Comparison of ENCODE assay signal across 8 cellular contexts in genomic region chr4:82561745-82562552, GRCh38. TPM values are rescaled to one million over a fixed set of nuclear protein-coding genes. Genes with fewer than 3 reads are reported as not detected.
DNase-seq lines count a peak whose midpoint lies in the region; ATAC-seq and TF ChIP-seq lines count a peak whose summit lies in the region.

Gene TMEM150C (minus strand): TSS chr4:82561988. CDS start chr4:82504657, 57,331 bp downstream.

- H4K5ac ChIP-seq in H9 (ENCODE audit: insufficient read length, low read depth, low read length): no peak within 1 kb of the TSS

- H3K18ac ChIP-seq in H9 (ENCODE audit: insufficient read length, low read depth, low read length): no peak within 1 kb of the TSS

- no peak for TF ChIP-seq CTCF in CD14-positive monocyte (IDR thresholded peaks at IDR 0.05)
- peak; percentile 29; the same call in 2 of the 3 replicates for TF ChIP-seq CTCF in H9 (conservative IDR thresholded peaks at IDR 0.05)
- TF ChIP-seq CTCF in foreskin fibroblast (IDR thresholded peaks at IDR 0.05; ENCODE audit: low read depth, low read length): no peak
- TF ChIP-seq CTCF in neural crest cell (conservative IDR thresholded peaks at IDR 0.05): peak; percentile 45

- peaks cover 0 to 14% (median 7%) of the 10 kb centered on the region in 7 donors for H3K9me3 Mint-ChIP-seq in CD14-positive monocyte
- H3K9me3 Mint-ChIP-seq in H9: peaks cover 0 to 3% of the 10 kb centered on the region in 2 experiments; a peak in 1 of 5 replicates
- no peaks in the 10 kb centered on the region for H3K9me3 Mint-ChIP-seq in neural crest cell

- no peak within 1 kb of the TSS for H2BK5ac ChIP-seq in H9 (ENCODE audit: insufficient read length, low read length)

- no peak within 1 kb of the TSS for H3K14ac ChIP-seq in H9 (ENCODE audit: insufficient read depth, low read length)

- no peak within 1 kb of the TSS for H3K4ac ChIP-seq in H9 (ENCODE audit: low read depth, low read length)

- H4K91ac ChIP-seq in H9 (ENCODE audit: insufficient read length, low read depth, low read length): no peak within 1 kb of the TSS

- peaks cover 5 to 13% of the 10 kb centered on the region in 2 donors for H3K36me3 Mint-ChIP-seq in CD14-positive monocyte
- no peaks in the 10 kb centered on the region; a peak in 1 of 7 replicates for H3K36me3 Mint-ChIP-seq in H9 (ENCODE audit: insufficient read depth in 1 of 3, low read depth in 3 of 3)
- no peaks in the 10 kb centered on the region for H3K36me3 Mint-ChIP-seq in neural crest cell (ENCODE audit: low read depth)

- H3K9me3 ChIP-seq in H9 (ENCODE audit: control insufficient read depth, low read depth, low read length): no peaks in the 10 kb centered on the region

- no peaks in the 10 kb centered on the region for H3K79me1 ChIP-seq in H9 (ENCODE audit: insufficient read depth, low read depth, low read length, poor library complexity, severe bottlenecking)

- H3K4me3 Mint-ChIP-seq in CD14-positive monocyte (peak within 1 kb of the TSS; percentile 73 to 91), H9 (peak within 1 kb of the TSS; percentile 78 to 82), neural crest cell (peak within 1 kb of the TSS; percentile 92)

- no peak within 1 kb of the TSS for H4K8ac ChIP-seq in H9 (replicated peaks; ENCODE audit: insufficient read length, low read depth, low read length)

- no peak for ATAC-seq in GM21515 (IDR thresholded peaks at IDR 0.05; ENCODE audit: unreplicated experiment)

- no peaks in the 10 kb centered on the region for H3K79me2 ChIP-seq in H9 (ENCODE audit: insufficient read depth, low read length)

- no peak within 1 kb of the TSS for H2BK120ac ChIP-seq in H9 (ENCODE audit: low read depth, low read length, poor library complexity, severe bottlenecking)

- no peaks in the 10 kb centered on the region for H3K23me2 ChIP-seq in H9 (ENCODE audit: insufficient read length, low read depth, low read length, poor library complexity, severe bottlenecking)

- H2BK12ac ChIP-seq in H9 (ENCODE audit: insufficient read length, low read depth, low read length): no peak within 1 kb of the TSS

- no peak within 1 kb of the TSS for H2BK15ac ChIP-seq in H9 (ENCODE audit: low read depth, low read length)

- H2AK5ac ChIP-seq in H9 (ENCODE audit: insufficient read length, low read length): no peak within 1 kb of the TSS

- H2AFZ ChIP-seq in H9 (ENCODE audit: low read length): no peak within 1 kb of the TSS

- no peak within 1 kb of the TSS for H3K9ac ChIP-seq in H9 (ENCODE audit: extremely low read depth, insufficient read length, low read length)

- H3K27me3 Mint-ChIP-seq in CD14-positive monocyte (ENCODE audit: low read depth in 3 of 3) (peaks cover 53 to 66% (median 59%) of the 10 kb centered on the region in 3 donors), H9 (ENCODE audit: low read depth) (peaks cover 28% of the 10 kb centered on the region), neural crest cell (ENCODE audit: low read depth) (peaks cover 23% of the 10 kb centered on the region)

- no peak within 1 kb of the TSS for H3K23ac ChIP-seq in H9 (ENCODE audit: insufficient read length, low read depth, low read length)

- H3K27ac ChIP-seq in H9 (ENCODE audit: insufficient read length, low read depth, low read length): no peak within 1 kb of the TSS

- peak within 1 kb of the TSS; percentile 43 to 55 for H3K4me3 ChIP-seq in foreskin fibroblast (ENCODE audit: low read depth in 1 of 2, low read length in 2 of 2)

- DNase-seq in CD14-positive monocyte (ENCODE audit: low spot score) (no peak), H9 (peak; percentile 67), foreskin fibroblast (peak in 1 of 2 donors; percentile 44), neural crest cell (ENCODE audit: low read depth, low spot score) (peak; percentile 35), cerebellar nuclear complex (lab: John Stamatoyannopoulos, UW) (no peak), ureter (ENCODE audit: low spot score) (no peak)
- peak; percentile 3 to 4 for DNase-seq in activated CD4-positive, alpha-beta T cell treated with anti-CD3 and anti-CD28 coated beads, Interleukin-2, amount 50 U/mL, for 48 hours

- intact Hi-C loops in CD14-positive monocyte (cut with micrococcal nuclease): no loop called here

- H3T11ph ChIP-seq in H9 (ENCODE audit: low read length): no peak within 1 kb of the TSS

- no CpG with 5 or more reads among the region's 67 CpGs for WGBS in H9 (ENCODE audit: extremely low coverage, insufficient read length, low lambda C conversion rate)

- peaks cover 13% of the 10 kb centered on the region for H3K4me1 Mint-ChIP-seq in CD14-positive monocyte
- H3K4me1 Mint-ChIP-seq in H9: peaks cover 34 to 45% of the 10 kb centered on the region in 2 experiments
- peaks cover 33% of the 10 kb centered on the region for H3K4me1 Mint-ChIP-seq in neural crest cell

- peak within 1 kb of the TSS; percentile 38 for H3K4me2 ChIP-seq in H9 (ENCODE audit: insufficient read depth, insufficient read length, low read length)

- H3K27me3 ChIP-seq in H9 (ENCODE audit: insufficient read depth, low read length): peaks cover 2% of the 10 kb centered on the region; the same call in 1 of the 2 replicates

- H3K27ac Mint-ChIP-seq in CD14-positive monocyte (peak within 1 kb of the TSS in 1 of 7 donors; percentile 26), H9 (peak within 1 kb of the TSS in 2 of 3 experiments; percentile 53 to 60; a peak in 3 of 7 replicates), neural crest cell (ENCODE audit: unreplicated experiment) (peak within 1 kb of the TSS; percentile 86)

- H3K56ac ChIP-seq in H9 (ENCODE audit: insufficient read length, low read depth, low read length): no peak within 1 kb of the TSS

- peaks cover 3% of the 10 kb centered on the region; the same call in 1 of the 2 replicates for H3K4me1 ChIP-seq in H9 (ENCODE audit: insufficient read depth, low read length)

- H2BK20ac ChIP-seq in H9 (ENCODE audit: low read depth, low read length, poor library complexity, severe bottlenecking): no peak within 1 kb of the TSS

- H4K20me1 ChIP-seq in H9 (ENCODE audit: control insufficient read depth, insufficient read depth, insufficient read length): no peaks in the 10 kb centered on the region

RNA-seq across cellular contexts. Expression of gene TMEM150C, which starts in this region (rescaled TPM):
- not detected for polyA plus RNA-seq in CD14-positive monocyte
- 2.7 and 3.1 TPM in 2 replicates for total RNA-seq in H9 (2021)
- total RNA-seq in neural crest cell: 8.5 and 8.9 TPM in 2 replicates
- total RNA-seq in ureter: 4.8 TPM

Comparison
In these comparisons a context has a peak if more than half of its experiments do, and no peak if none do; other contexts are left out.
1. DNase-seq: peak in H9 (single experiment), activated CD4-positive, alpha-beta T cell treated with anti-CD3 and anti-CD28 coated beads, Interleukin-2, amount 50 U/mL, for 48 hours (2 of 2) and neural crest cell (single experiment); none in CD14-positive monocyte (single experiment), cerebellar nuclear complex (0 of 2) and ureter (single experiment).
2. CTCF ChIP-seq: peak in H9 (single experiment) and neural crest cell (single experiment); none in CD14-positive monocyte (single experiment) and foreskin fibroblast (single experiment).
3. Peak in every context shown above with its lines, with median percentiles within 50 percentile points of each other: H3K4me3 Mint-ChIP-seq.